8 cellular contexts compared by ENCODE assay signal in the genomic region with DNA sequence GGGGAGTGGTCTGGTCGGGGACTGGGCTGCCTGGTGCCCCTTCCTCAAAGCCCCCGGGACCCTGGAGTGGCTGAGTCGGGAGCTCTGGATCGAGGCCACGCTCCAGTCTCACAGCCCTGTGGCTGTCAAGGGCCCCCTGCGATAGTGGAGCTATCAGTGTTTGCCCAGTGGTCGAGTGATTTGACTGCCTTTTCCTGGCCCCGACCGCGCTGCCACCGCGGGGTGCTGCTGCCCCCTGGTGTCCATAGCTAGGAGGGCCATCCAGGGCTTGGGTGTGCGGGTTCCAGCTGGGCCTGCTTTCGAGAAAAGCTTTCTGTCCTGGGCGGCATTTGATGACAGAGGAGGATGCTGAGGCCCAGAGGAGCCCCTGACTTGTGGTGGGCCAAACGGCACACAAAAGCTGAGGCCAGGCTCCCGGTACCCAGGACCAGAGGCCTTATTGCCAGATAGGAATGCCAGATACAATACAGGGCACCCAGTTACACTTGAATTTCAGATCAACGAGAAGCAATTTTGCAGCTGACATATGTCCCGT. TPM values are rescaled to one million over a fixed set of nuclear protein-coding genes. Genes with fewer than 3 reads are reported as not detected.
DNase-seq lines count a peak whose midpoint lies in the region; ATAC-seq, FAIRE-seq and TF ChIP-seq lines count a peak whose summit lies in the region.

No MANE protein-coding gene starts in this region.

- no peak overlapping the region for H3K27ac ChIP-seq in SJCRH30
- H3K27ac ChIP-seq in vagina, result no peak overlapping the region

- no peaks in the 10 kb centered on the region for H3K9me3 ChIP-seq in SJCRH30 (replicated peaks)
- no peaks in the 10 kb centered on the region for H3K9me3 ChIP-seq in vagina

- TF ChIP-seq POLR2A in vagina (IDR thresholded peaks at IDR 0.05), result no peak

- H3K4me3 ChIP-seq in SJCRH30 (no peak overlapping the region), vagina (no peak overlapping the region)

- ATAC-seq in GM21717 (IDR thresholded peaks at IDR 0.05; ENCODE audit: unreplicated experiment), result peak; percentile 52

- H3K4me1 ChIP-seq in SJCRH30 (peaks cover 16% of the 10 kb centered on the region), vagina (peaks cover 13% of the 10 kb centered on the region)

- peak; percentile 97 for TF ChIP-seq CTCF in D721Med (IDR thresholded peaks at IDR 0.05; ENCODE audit: insufficient read depth, missing control alignments)
- TF ChIP-seq CTCF in vagina (IDR thresholded peaks at IDR 0.05), result peak; percentile 88 to 98 (median 89)

- no peak for FAIRE-seq in D721Med (lab: Jason Lieb, UNC)

- H3K27me3 ChIP-seq in SJCRH30 (no peaks in the 10 kb centered on the region), vagina (no peaks in the 10 kb centered on the region)

- H3K36me3 ChIP-seq in SJCRH30 (peaks cover 16% of the 10 kb centered on the region), vagina (peaks cover 0 to 3% of the 10 kb centered on the region in 2 donors)

- DNase-seq in D721Med (ENCODE audit: insufficient read length, low spot score), result peak; percentile 81
- DNase-seq in LoVo (ENCODE audit: low spot score), result peak; percentile 64
- peak; percentile 86 to 94 for DNase-seq in SJCRH30
- DNase-seq in activated effector memory CD4-positive, alpha-beta T cell treated with anti-CD3 and anti-CD28 coated beads, Interleukin-2, amount 50 U/mL, for 16 hours, result peak; percentile 92
- peak; percentile 84 for DNase-seq in germinal center (ENCODE audit: low spot score)
- peak; percentile 54 to 96 (median 78) for DNase-seq in posterior cingulate gyrus
- DNase-seq in vagina (ENCODE audit: extremely low spot score in 2 of 2), result no peak

- intact Hi-C loops in posterior cingulate gyrus (cut with DNase I) (loop anchor here (1.0 to 2.0 kb wide), 2 partner anchors 311 to 362 kb away; no protein-coding TSS in a partner anchor), vagina (cut with DNase I) (loop anchor here (1.0 kb wide), 1 partner anchor 310 kb away; no protein-coding TSS in a partner anchor)

RNA-seq across cellular contexts. Expression of a gene that starts 13.2 kb away (rescaled TPM):
- 362 and 380 TPM in 2 replicates for total RNA-seq in SJCRH30 (2014; rRNA removed; shearing (Covaris generic))
- 34.9 TPM for total RNA-seq in vagina

Comparison
In these comparisons a context has a peak if more than half of its experiments do, and no peak if none do; other contexts are left out.
1. DNase-seq: peak in D721Med (single experiment), LoVo (single experiment), SJCRH30 (2 of 2), activated effector memory CD4-positive, alpha-beta T cell treated with anti-CD3 and anti-CD28 coated beads, Interleukin-2, amount 50 U/mL, for 16 hours (single experiment), germinal center (single experiment) and posterior cingulate gyrus (10 of 10); none in vagina (0 of 2).
2. RNA of a gene that starts 13.2 kb away (total RNA-seq): 362 to 380 TPM in SJCRH30; 34.9 TPM in vagina (single experiment); every median in the first group is over 10 times any median in the second.